Comparison of ENCODE assay signal across 19 cellular contexts in the genomic region with DNA sequence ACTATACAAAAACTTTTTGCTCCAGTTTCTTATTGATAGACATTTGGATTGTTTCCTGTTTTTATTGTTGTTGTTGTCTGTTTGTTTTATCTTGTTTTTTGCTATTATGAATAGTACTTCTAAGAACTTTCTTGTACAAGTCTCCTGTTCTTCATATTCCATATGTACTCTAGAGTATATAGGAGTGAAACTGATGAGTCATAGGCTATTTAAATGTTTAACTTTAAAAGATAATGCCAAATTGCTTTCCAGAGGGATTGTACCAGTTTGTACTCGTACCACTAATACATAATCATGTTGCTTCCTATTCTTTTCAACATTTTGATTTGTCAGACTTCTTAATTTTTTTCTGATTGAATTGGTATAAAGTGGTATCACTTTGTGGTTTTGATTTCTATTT. TPM values are rescaled to one million over a fixed set of nuclear protein-coding genes. Genes with fewer than 3 reads are reported as not detected.
DNase-seq lines count a peak whose midpoint lies in the region; FAIRE-seq and TF ChIP-seq lines count a peak whose summit lies in the region.
"Had no signal": no experiment of that assay in that cellular context is flagged by ENCODE, and none has a peak within 500 bp of the region (broad histone marks: within the 10 kb centered on the region; RNA-seq: fewer than 3 reads in every experiment).

No MANE protein-coding gene starts in this region.

- intact Hi-C loops in endothelial cell of umbilical vein (cut with micrococcal nuclease), result no loop called here
- intact Hi-C loops in left ventricle myocardium inferior (cut with micrococcal nuclease), result no loop called here

- H3K4me1 ChIP-seq in endothelial cell of umbilical vein (ENCODE audit: control insufficient read depth, extremely low read depth, insufficient read depth, low read length) (peaks cover 2% of the 10 kb centered on the region), left ventricle myocardium inferior (peaks cover 6% of the 10 kb centered on the region), Peyer's patch (no peaks in the 10 kb centered on the region), tibial nerve (no peaks in the 10 kb centered on the region)
- H3K4me1 ChIP-seq: BLaER1 treated with 17β-estradiol and CSF1 and Interleukin-3, amounts not matched to agents 10 nM and 100 nM had no signal

- H3K36me3 ChIP-seq in endothelial cell of umbilical vein (ENCODE audit: control insufficient read depth in 2 of 2, extremely low read depth in 1 of 2, insufficient read depth in 2 of 2, low read length in 2 of 2), result peaks cover 0 to 2% of the 10 kb centered on the region in 2 experiments
- peaks cover 21% of the 10 kb centered on the region for H3K36me3 ChIP-seq in left ventricle myocardium inferior
- no peaks in the 10 kb centered on the region for H3K36me3 ChIP-seq in Peyer's patch
- H3K36me3 ChIP-seq in tibial nerve, result peaks cover 0 to 56% (median 4%) of the 10 kb centered on the region in 3 donors

- no peak overlapping the region for H2AFZ ChIP-seq in endothelial cell of umbilical vein (ENCODE audit: low read depth, low read length)
- H2AFZ ChIP-seq: GM23248 had no signal

- H3K4me3 ChIP-seq in endothelial cell of umbilical vein (replicated peaks in 1 of 3; ENCODE audit: insufficient read depth in 1 of 3, low read depth in 1 of 3, low read length in 3 of 3), result no peak overlapping the region
- no peak overlapping the region for H3K4me3 ChIP-seq in left ventricle myocardium inferior
- no peak overlapping the region for H3K4me3 ChIP-seq in Peyer's patch
- H3K4me3 ChIP-seq in tibial nerve, result no peak overlapping the region
- H3K4me3 ChIP-seq: BLaER1 treated with 17β-estradiol and CSF1 and Interleukin-3, amounts not matched to agents 10 nM and 100 nM; GM12878; GM23248 had no signal

- CTCF ChIA-PET in endothelial cell of umbilical vein (lab: Charles Lee), result interaction anchor here (1.1 kb wide), 1 partner anchor 19 kb away, joined by 3 read pairs; no protein-coding TSS in a partner anchor

- no peaks in the 10 kb centered on the region for H3K9me1 ChIP-seq in endothelial cell of umbilical vein (replicated peaks; ENCODE audit: control insufficient read depth, extremely low read depth, insufficient read depth, low read length)

- no peaks in the 10 kb centered on the region for H4K20me1 ChIP-seq in endothelial cell of umbilical vein (replicated peaks; ENCODE audit: control insufficient read depth, extremely low read depth, insufficient read depth, low read length)
- H4K20me1 ChIP-seq: BLaER1 treated with 17β-estradiol and CSF1 and Interleukin-3, amounts not matched to agents 10 nM and 100 nM had no signal

- peak; percentile 39 for FAIRE-seq in A204.1 (lab: Jason Lieb, UNC)
- FAIRE-seq in endothelial cell of umbilical vein (lab: Jason Lieb, UNC), result no peak
- FAIRE-seq: GM18507, H54 had no signal

- no peak for TF ChIP-seq CTCF in endothelial cell of umbilical vein (IDR thresholded peaks at IDR 0.05; ENCODE audit: extremely low read depth in 1 of 2, insufficient read depth in 1 of 2, low read depth in 1 of 2, low read length in 2 of 2)
- TF ChIP-seq CTCF in left ventricle myocardium inferior (IDR thresholded peaks at IDR 0.05; ENCODE audit: borderline replicate concordance), result no peak
- no peak for TF ChIP-seq CTCF in Peyer's patch (IDR thresholded peaks at IDR 0.05)
- TF ChIP-seq CTCF in tibial nerve (IDR thresholded peaks at IDR 0.05), result no peak

- H3K27ac ChIP-seq in endothelial cell of umbilical vein (ENCODE audit: insufficient read depth, low read depth, low read length) (no peak overlapping the region), left ventricle myocardium inferior (replicated peaks) (no peak overlapping the region), Peyer's patch (no peak overlapping the region), tibial nerve (no peak overlapping the region)
- H3K27ac ChIP-seq: 22Rv1; BLaER1 treated with 17β-estradiol and CSF1 and Interleukin-3, amounts not matched to agents 10 nM and 100 nM; GM23248 had no signal

- no peaks in the 10 kb centered on the region for H3K27me3 ChIP-seq in endothelial cell of umbilical vein (ENCODE audit: control insufficient read depth in 2 of 2, insufficient read depth in 2 of 2, low read length in 2 of 2)
- no peaks in the 10 kb centered on the region for H3K27me3 ChIP-seq in left ventricle myocardium inferior (ENCODE audit: low read depth)
- H3K27me3 ChIP-seq in Peyer's patch, result no peaks in the 10 kb centered on the region
- no peaks in the 10 kb centered on the region for H3K27me3 ChIP-seq in tibial nerve
- H3K27me3 ChIP-seq: BLaER1 treated with 17β-estradiol and CSF1 and Interleukin-3, amounts not matched to agents 10 nM and 100 nM had no signal

- dilution Hi-C loops in endothelial cell of umbilical vein (cut with MboI; ENCODE audit: extremely low pct_ligation_motif_present, low sequenced_read_pairs), result no loop called here

- POLR2A ChIA-PET in endothelial cell of umbilical vein (lab: Charles Lee), result no interaction called here

- 74 to 82% methylated on average over 1 of the region's 1 CpG for WGBS in tibial nerve, 2 donors

- DNase-seq in LoVo (ENCODE audit: low spot score) (peak; percentile 12), endothelial cell of umbilical vein (ENCODE audit: low read depth, low spot score) (no peak), iris pigment epithelial cell (ENCODE audit: low read depth) (peak; percentile 11), left ventricle myocardium inferior (no peak), Peyer's patch (no peak), tibial nerve (ENCODE audit: low spot score in 2 of 2) (no peak)
- DNase-seq in stimulated activated CD4-positive, alpha-beta T cell treated with anti-CD3 and anti-CD28 coated beads, Interleukin-2, amount 100 ng/mL, for 48 hours, result no peak
- DNase-seq: ACHN; Calu3; CD4-positive, CD25-positive, alpha-beta regulatory T cell; DMS 273 treated with DMSO at 0.1 percent for 48 hours; DMS79; GM23248 had no signal

- H3K4me2 ChIP-seq in endothelial cell of umbilical vein (ENCODE audit: insufficient read depth, low read length), result no peak overlapping the region
- H3K4me2 ChIP-seq: BLaER1 treated with 17β-estradiol and CSF1 and Interleukin-3, amounts not matched to agents 10 nM and 100 nM had no signal

- H3K9me3 ChIP-seq in endothelial cell of umbilical vein (replicated peaks; ENCODE audit: control insufficient read depth, insufficient read depth, low read length) (peaks cover 2% of the 10 kb centered on the region), left ventricle myocardium inferior (replicated peaks) (peaks cover 16% of the 10 kb centered on the region), Peyer's patch (peaks cover 0 to 12% (median 2%) of the 10 kb centered on the region in 4 donors), tibial nerve (peaks cover 0 to 15% (median 4%) of the 10 kb centered on the region in 4 donors)

- H3K79me2 ChIP-seq in endothelial cell of umbilical vein (ENCODE audit: control insufficient read depth, insufficient read depth, low read length), result no peaks in the 10 kb centered on the region

- TF ChIP-seq EP300 in tibial nerve (IDR thresholded peaks at IDR 0.05), result no peak

- BruUV-seq in endothelial cell of umbilical vein (replicated peaks; lab: Mats Ljungman, UMichigan), result no TSS peak

- TF ChIP-seq POLR2A in endothelial cell of umbilical vein (IDR thresholded peaks at IDR 0.05; ENCODE audit: low read depth, low read length) (no peak), Peyer's patch (IDR thresholded peaks at IDR 0.05) (no peak), tibial nerve (IDR thresholded peaks at IDR 0.05) (no peak)

- H3K9ac ChIP-seq in endothelial cell of umbilical vein (replicated peaks; ENCODE audit: extremely low read depth, insufficient read depth, low read length), result no peak overlapping the region
- H3K9ac ChIP-seq: BLaER1 treated with 17β-estradiol and CSF1 and Interleukin-3, amounts not matched to agents 10 nM and 100 nM; GM23248 had no signal

TF ChIP-seq in endothelial cell of umbilical vein, 7 proteins besides CTCF, POLR2A, EP300 and RAD21 (continues in another document):
- TF ChIP-seq FOS (IDR thresholded peaks at IDR 0.05; ENCODE audit: borderline replicate concordance, insufficient read depth, low read length), result peak; percentile 33

RNA-seq across cellular contexts. Expression of gene LRRC49, which starts 19.6 kb away (rescaled TPM):
- total RNA-seq in endothelial cell of umbilical vein (6.6 and 7.4 TPM in 2 replicates), left ventricle myocardium inferior (86.6 TPM), Peyer's patch (1 to 10 TPM in 3 of 4 donors, not detected in 1; 2.7 to 6.0 (median 4.4) TPM), tibial nerve (10 to 100 TPM in 2 of 4 donors, 1 to 10 TPM in 2; 8.8 to 11.1 (median 9.5) TPM)
- polyA plus RNA-seq in endothelial cell of umbilical vein, result 3.0 and 3.7 TPM in 2 replicates
- 3.8 and 3.9 TPM in 2 replicates for polyA plus RNA-seq in endothelial cell of umbilical vein (2011; cell fraction: cytosol; rRNA removed)
- 9.0 and 9.5 TPM in 2 replicates for polyA plus RNA-seq in endothelial cell of umbilical vein (2011; cell fraction: nucleus; rRNA removed)
- 4.2 and 5.4 TPM in 2 replicates for polyA plus RNA-seq in endothelial cell of umbilical vein (2012)
- polyA minus RNA-seq in endothelial cell of umbilical vein, result 10.7 and 16.1 TPM in 2 replicates
- polyA minus RNA-seq in endothelial cell of umbilical vein (2011; cell fraction: cytosol; rRNA and poly(A)+ RNA removed), result 3.0 TPM
- 54.5 and 62.8 TPM in 2 replicates for polyA minus RNA-seq in endothelial cell of umbilical vein (2011; cell fraction: nucleus; rRNA and poly(A)+ RNA removed)
- total RNA-seq: CD4-positive, CD25-positive, alpha-beta regulatory T cell had no signal

RNA-seq across cellular contexts. Expression of gene THAP10, which starts 20.0 kb away (rescaled TPM):
- 2.7 and 4.0 TPM in 2 replicates for total RNA-seq in endothelial cell of umbilical vein
- polyA plus RNA-seq in endothelial cell of umbilical vein, result 1.7 TPM in 2 replicates
- 2.3 and 2.4 TPM in 2 replicates for polyA plus RNA-seq in endothelial cell of umbilical vein (2011; cell fraction: cytosol; rRNA removed)
- 1.5 and 1.9 TPM in 2 replicates for polyA plus RNA-seq in endothelial cell of umbilical vein (2011; cell fraction: nucleus; rRNA removed)
- polyA plus RNA-seq in endothelial cell of umbilical vein (2012), result 2.0 and 2.7 TPM in 2 replicates
- 0.74 and 0.78 TPM in 2 replicates for polyA minus RNA-seq in endothelial cell of umbilical vein
- 1.1 TPM for polyA minus RNA-seq in endothelial cell of umbilical vein (2011; cell fraction: cytosol; rRNA and poly(A)+ RNA removed)
- polyA minus RNA-seq in endothelial cell of umbilical vein (2011; cell fraction: nucleus; rRNA and poly(A)+ RNA removed), result 1.3 and 1.9 TPM in 2 replicates
- total RNA-seq in left ventricle myocardium inferior, result 5.6 TPM
- 1 to 10 TPM; 1.2 to 6.0 (median 2.1) TPM for total RNA-seq in Peyer's patch
- total RNA-seq in tibial nerve, result 1 to 10 TPM; 1.2 to 9.8 (median 3.0) TPM
- total RNA-seq: CD4-positive, CD25-positive, alpha-beta regulatory T cell had no signal
- polyA plus RNA-seq: CD4-positive, CD25-positive, alpha-beta regulatory T cell had no signal

RNA-seq across cellular contexts. Expression of gene LARP6, which starts 58.2 kb away (rescaled TPM):
- 16.9 and 25.2 TPM in 2 replicates for total RNA-seq in endothelial cell of umbilical vein
- polyA plus RNA-seq in endothelial cell of umbilical vein, result 56.1 and 56.2 TPM in 2 replicates
- polyA plus RNA-seq in endothelial cell of umbilical vein (2011; cell fraction: cytosol; rRNA removed), result 29.0 and 35.2 TPM in 2 replicates
- 24.3 and 26.0 TPM in 2 replicates for polyA plus RNA-seq in endothelial cell of umbilical vein (2011; cell fraction: nucleus; rRNA removed)
- 43.5 and 47.5 TPM in 2 replicates for polyA plus RNA-seq in endothelial cell of umbilical vein (2012)
- polyA minus RNA-seq in endothelial cell of umbilical vein, result 47.4 and 56.0 TPM in 2 replicates
- 9.9 TPM for polyA minus RNA-seq in endothelial cell of umbilical vein (2011; cell fraction: cytosol; rRNA and poly(A)+ RNA removed)
- 21.9 and 32.1 TPM in 2 replicates for polyA minus RNA-seq in endothelial cell of umbilical vein (2011; cell fraction: nucleus; rRNA and poly(A)+ RNA removed)
- total RNA-seq in left ventricle myocardium inferior, result 50.6 TPM
- total RNA-seq in Peyer's patch, result 10 to 100 TPM in 1 of 4 donors, 1 to 10 TPM in 2, under 1 TPM in 1; 0.35 to 23.9 (median 6.0) TPM
- 10 to 100 TPM; 29.9 to 86.3 (median 54.8) TPM for total RNA-seq in tibial nerve
- total RNA-seq: CD4-positive, CD25-positive, alpha-beta regulatory T cell had no signal
- polyA plus RNA-seq: CD4-positive, CD25-positive, alpha-beta regulatory T cell had no signal

Comparison
In these comparisons a context has a peak if more than half of its experiments do, and no peak if none do; other contexts are left out.
1. DNase-seq: peak in LoVo (single experiment) and iris pigment epithelial cell (single experiment); none in endothelial cell of umbilical vein (single experiment), left ventricle myocardium inferior (single experiment), stimulated activated CD4-positive, alpha-beta T cell treated with anti-CD3 and anti-CD28 coated beads, Interleukin-2, amount 100 ng/mL, for 48 hours (0 of 2), Peyer's patch (0 of 3) and tibial nerve (0 of 2).